Comparison of ENCODE assay signal across 14 cellular contexts in the genomic region with DNA sequence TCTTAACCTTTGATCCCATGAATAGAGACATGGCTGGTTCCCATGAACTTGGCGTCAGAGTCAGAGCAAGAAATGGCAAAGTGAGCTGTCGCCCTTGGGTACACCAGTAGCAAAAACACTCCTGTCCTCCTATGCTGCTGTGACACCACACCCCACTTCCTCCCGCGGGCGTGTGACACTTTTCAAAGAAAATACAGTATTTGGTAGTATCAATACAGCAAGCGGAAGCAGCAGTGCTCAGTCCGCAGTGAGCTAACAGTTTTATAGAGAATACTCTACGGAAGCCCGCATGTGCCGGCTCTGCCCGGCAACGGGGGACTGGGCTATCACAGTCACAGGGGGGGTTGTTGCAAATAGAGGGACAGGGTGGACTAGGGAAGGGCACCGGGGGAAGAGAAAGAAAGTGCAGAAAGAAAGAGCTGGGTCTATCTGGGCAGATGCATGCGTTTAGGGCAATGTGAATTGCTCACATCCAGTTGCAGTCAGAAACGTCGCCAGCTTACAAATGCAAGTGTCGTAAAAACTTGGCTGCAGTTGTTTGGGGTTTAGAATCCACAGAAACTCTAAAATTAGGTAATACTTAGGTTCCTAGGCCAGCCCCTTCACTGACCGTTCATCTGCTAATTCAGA. TPM values are rescaled to one million over a fixed set of nuclear protein-coding genes. Genes with fewer than 3 reads are reported as not detected.
DNase-seq lines count a peak whose midpoint lies in the region; ATAC-seq and TF ChIP-seq lines count a peak whose summit lies in the region.
"Had no signal": no experiment of that assay in that cellular context is flagged by ENCODE, and none has a peak within 500 bp of the region (broad histone marks: within the 10 kb centered on the region; RNA-seq: fewer than 3 reads in every experiment).

No MANE protein-coding gene starts in this region.

- H3K27me3 ChIP-seq in PC-3 (ENCODE audit: low read length): peaks cover 24% of the 10 kb centered on the region
- H3K27me3 ChIP-seq: BLaER1 had no signal

- H3K27me3 Mint-ChIP-seq in effector memory CD8-positive, alpha-beta T cell: no peaks in the 10 kb centered on the region

- H3K4me1 Mint-ChIP-seq in effector memory CD8-positive, alpha-beta T cell (ENCODE audit: low read depth in 2 of 2): peaks cover 60 to 84% of the 10 kb centered on the region in 2 donors
- H3K4me1 Mint-ChIP-seq: nephron had no signal

- no peaks in the 10 kb centered on the region for H3K9me3 ChIP-seq in PC-3 (ENCODE audit: low read length)
- H3K9me3 ChIP-seq: BLaER1, thoracic aorta had no signal

- H3K36me3 ChIP-seq in PC-3 (ENCODE audit: low read depth, low read length): no peaks in the 10 kb centered on the region
- H3K36me3 ChIP-seq: thoracic aorta had no signal

- H3K79me2 ChIP-seq in PC-3 (ENCODE audit: low read length): no peaks in the 10 kb centered on the region
- H3K79me2 ChIP-seq: hepatocyte had no signal

- H3K4me3 Mint-ChIP-seq in effector memory CD8-positive, alpha-beta T cell: peak overlapping the region; percentile 81 to 85
- H3K4me3 Mint-ChIP-seq: nephron had no signal

- no peaks in the 10 kb centered on the region for H3K9me2 ChIP-seq in PC-3 (replicated peaks; ENCODE audit: low read length)

- no peak overlapping the region for H3K27ac ChIP-seq in PC-3 (ENCODE audit: low read length)
- H3K27ac ChIP-seq: BLaER1, hepatocyte, thoracic aorta had no signal

- intact Hi-C loops in PC-3 (cut with micrococcal nuclease): no loop called here

- peak; percentile 97 for ATAC-seq in effector memory CD8-positive, alpha-beta T cell (replicated peaks)
- ATAC-seq in HG03280 (IDR thresholded peaks at IDR 0.05; ENCODE audit: unreplicated experiment): no peak
- no peak for ATAC-seq in GM18868 (IDR thresholded peaks at IDR 0.05; ENCODE audit: unreplicated experiment)
- ATAC-seq in PC-3: no peak

- H3K36me3 Mint-ChIP-seq in effector memory CD8-positive, alpha-beta T cell (ENCODE audit: insufficient read depth): peaks cover 21% of the 10 kb centered on the region

- no peak overlapping the region for H3K4me3 ChIP-seq in PC-3 (ENCODE audit: low read length)
- H3K4me3 ChIP-seq: BLaER1, hepatocyte, thoracic aorta had no signal

- POLR2A ChIA-PET in PC-3 (lab: Charles Lee; ENCODE audit: unreplicated experiment): no interaction called here

- H3K9me3 Mint-ChIP-seq in effector memory CD8-positive, alpha-beta T cell: no peaks in the 10 kb centered on the region
- H3K9me3 Mint-ChIP-seq: nephron had no signal

- DNase-seq in T-helper 1 cell (peak; percentile 31 to 93 (median 57)), activated T-cell treated with anti-CD3 and anti-CD28 coated beads for 24 hours (ENCODE audit: low read depth) (peak; percentile 61), PC-3 (no peak), NCI-H1048 (lab: John Stamatoyannopoulos, UW) (no peak)
- peak; percentile 70 to 76 (median 75) for DNase-seq in effector memory CD8-positive, alpha-beta T cell
- peak; percentile 50 for DNase-seq in stimulated activated CD8-positive, alpha-beta memory T cell treated with anti-CD3 and anti-CD28 coated beads, Interleukin-12 subunit alpha, Interleukin-12 subunit beta, amount 100 ng/mL, for 4 hours (ENCODE audit: low read depth)
- DNase-seq: dermis blood vessel endothelial cell, NCI-H1105 treated with DMSO at 0.1 percent for 48 hours had no signal

- no peak overlapping the region for H3K9ac ChIP-seq in PC-3 (ENCODE audit: low read length)
- H3K9ac ChIP-seq: BLaER1 had no signal

- H3F3A ChIP-seq in PC-3 (ENCODE audit: low read length, unreplicated experiment): no peaks in the 10 kb centered on the region

- H3K4me1 ChIP-seq in PC-3 (ENCODE audit: insufficient read depth, low read length): no peaks in the 10 kb centered on the region
- H3K4me1 ChIP-seq: BLaER1 had no signal

- BruUV-seq in PC-3 (replicated peaks; lab: Mats Ljungman, UMichigan): no TSS peak

- H3K4me2 ChIP-seq in PC-3 (ENCODE audit: low read length): no peak overlapping the region
- H3K4me2 ChIP-seq: BLaER1, hepatocyte had no signal

- H2AFZ ChIP-seq in PC-3 (ENCODE audit: low read length): no peak overlapping the region
- H2AFZ ChIP-seq: hepatocyte had no signal

- no peaks in the 10 kb centered on the region for H4K20me1 ChIP-seq in PC-3 (ENCODE audit: low read length)

- CTCF ChIA-PET in PC-3 (lab: Charles Lee): interaction anchor here (0.6 kb wide), 1 partner anchor 1118 kb away, joined by 3 read pairs; no protein-coding TSS in a partner anchor

- H3K27ac Mint-ChIP-seq in effector memory CD8-positive, alpha-beta T cell: peak overlapping the region; percentile 87 to 96
- H3K27ac Mint-ChIP-seq: nephron had no signal

- no peak for TF ChIP-seq CTCF in PC-3 (conservative IDR thresholded peaks at IDR 0.05; ENCODE audit: low read depth, low read length)

RNA-seq across cellular contexts. Expression of a gene that starts 49.8 kb away (rescaled TPM):
- not detected in 2 replicates for total RNA-seq in PC-3 (2014; rRNA removed)

Comparison
In these comparisons a context has a peak if more than half of its experiments do, and no peak if none do; other contexts are left out.
1. DNase-seq: peak in T-helper 1 cell (5 of 5), activated T-cell treated with anti-CD3 and anti-CD28 coated beads for 24 hours (single experiment), effector memory CD8-positive, alpha-beta T cell (3 of 3) and stimulated activated CD8-positive, alpha-beta memory T cell treated with anti-CD3 and anti-CD28 coated beads, Interleukin-12 subunit alpha, Interleukin-12 subunit beta, amount 100 ng/mL, for 4 hours (single experiment); none in PC-3 (single experiment) and NCI-H1048 (single experiment).